ENCODE assay signal across 12 cellular contexts in the genomic region with DNA sequence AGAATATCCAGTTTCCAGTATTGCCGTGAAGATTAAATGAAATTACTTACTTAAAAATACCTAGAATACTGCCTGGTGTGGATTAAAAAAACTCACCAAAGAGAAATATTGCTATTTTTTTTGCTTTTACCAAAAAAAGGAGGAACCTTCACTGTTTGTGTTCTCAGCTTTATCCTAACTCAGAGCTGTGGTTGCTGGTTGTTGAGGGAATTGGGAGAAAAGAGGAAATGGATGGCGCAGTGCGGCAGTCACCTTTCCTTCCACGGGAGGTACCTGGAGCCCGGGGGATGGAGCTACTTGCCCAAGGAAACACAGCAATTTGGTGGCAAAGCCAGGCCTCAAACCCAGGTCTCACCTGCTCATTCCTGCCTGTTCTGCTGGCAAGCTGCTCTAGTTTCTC.
DNase-seq lines count a peak whose midpoint lies in the region; ATAC-seq and TF ChIP-seq lines count a peak whose summit lies in the region.
"Had no signal": no experiment of that assay in that cellular context is flagged by ENCODE, and none has a peak within 500 bp of the region (broad histone marks: within the 10 kb centered on the region; RNA-seq: fewer than 3 reads in every experiment).

No MANE protein-coding gene starts in this region.

- peak overlapping the region; percentile 81 for H3K4me3 Mint-ChIP-seq in natural killer cell treated with Interleukin-12 subunit alpha and Interleukin-12 subunit beta and Interleukin-15 and Interleukin-18, amount 100 ng/mL, for 72 hours
- no peak overlapping the region for H3K4me3 Mint-ChIP-seq in natural killer cell

- H3K27ac Mint-ChIP-seq in natural killer cell treated with Interleukin-12 subunit alpha and Interleukin-12 subunit beta and Interleukin-15 and Interleukin-18, amount 100 ng/mL, for 72 hours: peak overlapping the region in 1 of 2 donors; percentile 37
- peak overlapping the region in 1 of 2 donors; percentile 74 for H3K27ac Mint-ChIP-seq in natural killer cell

- peaks cover 5 to 15% of the 10 kb centered on the region in 2 donors for H3K27me3 Mint-ChIP-seq in natural killer cell treated with Interleukin-12 subunit alpha and Interleukin-12 subunit beta and Interleukin-15 and Interleukin-18, amount 100 ng/mL, for 72 hours
- peaks cover 8 to 23% of the 10 kb centered on the region in 2 donors for H3K27me3 Mint-ChIP-seq in natural killer cell (ENCODE audit: low read depth in 2 of 2)

- intact Hi-C loops in natural killer cell (cut with micrococcal nuclease) (no loop called here), sciatic nerve (cut with DNase I) (no loop called here)

- peaks cover 60 to 76% of the 10 kb centered on the region in 2 donors for H3K4me1 Mint-ChIP-seq in natural killer cell treated with Interleukin-12 subunit alpha and Interleukin-12 subunit beta and Interleukin-15 and Interleukin-18, amount 100 ng/mL, for 72 hours (ENCODE audit: low read depth in 2 of 2)
- peaks cover 78 to 87% of the 10 kb centered on the region in 2 donors for H3K4me1 Mint-ChIP-seq in natural killer cell

- H3K36me3 Mint-ChIP-seq in natural killer cell treated with Interleukin-12 subunit alpha and Interleukin-12 subunit beta and Interleukin-15 and Interleukin-18, amount 100 ng/mL, for 72 hours: no peaks in the 10 kb centered on the region
- H3K36me3 Mint-ChIP-seq in natural killer cell: no peaks in the 10 kb centered on the region

- ATAC-seq in natural killer cell treated with Interleukin-12 subunit alpha and Interleukin-12 subunit beta and Interleukin-15 and Interleukin-18, amount 100 ng/mL, for 72 hours: no peak
- ATAC-seq in natural killer cell (no peak), sciatic nerve (no peak)

- TF ChIP-seq CTCF in natural killer cell (IDR thresholded peaks at IDR 0.05): no peak

- no peak for DNase-seq in natural killer cell treated with Interleukin-12 subunit alpha and Interleukin-12 subunit beta and Interleukin-15 and Interleukin-18, amount 100 ng/mL, for 72 hours (ENCODE audit: low spot score)
- DNase-seq in natural killer cell (no peak), MV-4-11 (lab: John Stamatoyannopoulos, UW) (peak; percentile 63), UCSD-AML1 (lab: John Stamatoyannopoulos, UW; ENCODE audit: unreplicated experiment) (peak; percentile 26), retina (no peak), sciatic nerve (ENCODE audit: low spot score) (no peak), NCI-H2029 (lab: John Stamatoyannopoulos, UW) (no peak), epidermal melanocyte (ENCODE audit: insufficient read length, low spot score) (no peak)
- DNase-seq: NCI-H1048, NCI-H1436 treated with DMSO at 0.1 percent for 48 hours, NCI-H2081, SHP77 treated with DMSO at 0.1 percent for 48 hours had no signal

- H3K9me3 Mint-ChIP-seq in natural killer cell treated with Interleukin-12 subunit alpha and Interleukin-12 subunit beta and Interleukin-15 and Interleukin-18, amount 100 ng/mL, for 72 hours: no peaks in the 10 kb centered on the region
- H3K9me3 Mint-ChIP-seq in natural killer cell: no peaks in the 10 kb centered on the region

Comparison
In these comparisons a context has a peak if more than half of its experiments do, and no peak if none do; other contexts are left out.
1. DNase-seq: peak in MV-4-11 (single experiment) and UCSD-AML1 (single experiment); none in natural killer cell treated with Interleukin-12 subunit alpha and Interleukin-12 subunit beta and Interleukin-15 and Interleukin-18, amount 100 ng/mL, for 72 hours (single experiment), natural killer cell (single experiment), retina (single experiment), sciatic nerve (single experiment), NCI-H2029 (single experiment) and epidermal melanocyte (single experiment).